In the genomic region with DNA sequence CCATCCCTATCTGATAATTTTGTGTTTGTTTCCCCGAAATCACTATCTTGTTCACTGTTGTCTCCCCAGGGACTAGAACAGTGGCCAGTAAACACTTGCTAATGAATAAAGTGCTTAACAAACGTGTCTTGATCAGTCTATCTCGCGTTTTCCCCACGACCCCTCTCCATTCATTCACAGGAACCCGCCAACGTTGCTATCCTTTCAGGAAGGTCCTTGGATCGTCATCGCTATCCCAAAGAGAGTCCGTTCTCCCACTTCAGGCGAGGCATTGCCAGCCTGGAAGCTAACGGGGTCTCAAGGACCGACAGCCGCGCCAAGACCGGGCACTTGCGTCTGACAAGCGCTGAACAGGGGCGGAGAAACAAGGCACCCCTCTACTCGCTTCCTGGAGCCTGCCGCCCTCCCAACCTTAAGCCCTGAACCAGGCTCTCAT, we compare ENCODE assay signal across 8 cellular contexts. TPM values are rescaled to one million over a fixed set of nuclear protein-coding genes. Genes with fewer than 3 reads are reported as not detected.
DNase-seq lines count a peak whose midpoint lies in the region; ATAC-seq and TF ChIP-seq lines count a peak whose summit lies in the region.

No MANE protein-coding gene starts in this region.

- H3K4me1 ChIP-seq in esophagus (ENCODE audit: control insufficient read depth in 2 of 2, insufficient read depth in 2 of 2, low read length in 1 of 2) (peaks cover 2 to 6% of the 10 kb centered on the region in 2 donors), rectal smooth muscle tissue (ENCODE audit: control insufficient read depth, insufficient read depth, low read length) (peaks cover 17% of the 10 kb centered on the region)

- ATAC-seq in Right ventricle myocardium superior (ENCODE audit: poor library complexity), result peak; percentile 25

- H3K9me3 ChIP-seq in esophagus (ENCODE audit: control insufficient read depth in 2 of 2, insufficient read depth in 1 of 2, low read depth in 1 of 2, low read length in 1 of 2), result no peaks in the 10 kb centered on the region

- H3K27me3 ChIP-seq in esophagus (ENCODE audit: control insufficient read depth in 1 of 2, insufficient read depth in 2 of 2, low read length in 2 of 2), result no peaks in the 10 kb centered on the region
- no peaks in the 10 kb centered on the region for H3K27me3 ChIP-seq in rectal smooth muscle tissue (ENCODE audit: control insufficient read depth, insufficient read depth, low read length)

- peak overlapping the region; percentile 98 for H3K9ac ChIP-seq in rectal smooth muscle tissue (ENCODE audit: low read length)

- 0% methylated on average over 21 of the region's 21 CpGs for WGBS in esophagus, 2 donors

- TF ChIP-seq CTCF in LNCaP clone FGC (IDR thresholded peaks at IDR 0.05; ENCODE audit: control insufficient read depth, extremely low read depth, insufficient read depth), result no peak

- intact Hi-C loops in Right ventricle myocardium superior (cut with DNase I) (no loop called here), cardiac septum (cut with DNase I) (loop anchor here (10.0 kb wide), 1 partner anchor 673 kb away; the partner anchor contains the start of gene SELENOS)

- no peak for DNase-seq in Right ventricle myocardium superior
- no peak for DNase-seq in cardiac septum (ENCODE audit: low spot score)
- DNase-seq in LNCaP clone FGC (ENCODE audit: low read depth), result no peak
- no peak for DNase-seq in NCI-H1694 (lab: John Stamatoyannopoulos, UW)
- no peak for DNase-seq in SKM-1 (lab: John Stamatoyannopoulos, UW; ENCODE audit: unreplicated experiment)
- DNase-seq in stimulated activated CD4-positive, alpha-beta T cell treated with anti-CD3 and anti-CD28 coated beads, Interleukin-2, amount 100 ng/mL, for 48 hours, result no peak

- peak overlapping the region; percentile 81 to 89 for H3K27ac ChIP-seq in esophagus (ENCODE audit: low read depth in 2 of 2, low read length in 1 of 2)
- H3K27ac ChIP-seq in rectal smooth muscle tissue (ENCODE audit: low read depth, low read length), result peak overlapping the region; percentile 64

- H3K4me3 ChIP-seq in LNCaP clone FGC (ENCODE audit: low read depth, low read length), result peak overlapping the region; percentile 92
- peak overlapping the region; percentile 75 to 92 for H3K4me3 ChIP-seq in esophagus (ENCODE audit: low read depth in 1 of 2, low read length in 2 of 2)
- peak overlapping the region; percentile 90 for H3K4me3 ChIP-seq in rectal smooth muscle tissue (ENCODE audit: low read length)

- no peaks in the 10 kb centered on the region for H3K36me3 ChIP-seq in esophagus (ENCODE audit: control insufficient read depth in 2 of 2, insufficient read depth in 2 of 2, low read length in 1 of 2)
- H3K36me3 ChIP-seq in rectal smooth muscle tissue (ENCODE audit: control insufficient read depth, insufficient read depth, low read length), result no peaks in the 10 kb centered on the region

RNA-seq across cellular contexts. Expression of gene LINS1, which starts 0.3 kb away (rescaled TPM):
- total RNA-seq in Right ventricle myocardium superior (6.8 TPM), cardiac septum (9.7 TPM)
- 10 to 100 TPM in 1 of 2 donors, 1 to 10 TPM in 1; 5.9 to 10.6 TPM for polyA plus RNA-seq in esophagus

RNA-seq across cellular contexts. Expression of gene ASB7, which starts 0.7 kb away (rescaled TPM):
- total RNA-seq in Right ventricle myocardium superior, result 5.1 TPM
- total RNA-seq in cardiac septum, result 6.8 TPM
- polyA plus RNA-seq in esophagus, result 1 to 10 TPM; 1.9 to 3.5 TPM
